8 cellular contexts compared by ENCODE assay signal in the genomic region with DNA sequence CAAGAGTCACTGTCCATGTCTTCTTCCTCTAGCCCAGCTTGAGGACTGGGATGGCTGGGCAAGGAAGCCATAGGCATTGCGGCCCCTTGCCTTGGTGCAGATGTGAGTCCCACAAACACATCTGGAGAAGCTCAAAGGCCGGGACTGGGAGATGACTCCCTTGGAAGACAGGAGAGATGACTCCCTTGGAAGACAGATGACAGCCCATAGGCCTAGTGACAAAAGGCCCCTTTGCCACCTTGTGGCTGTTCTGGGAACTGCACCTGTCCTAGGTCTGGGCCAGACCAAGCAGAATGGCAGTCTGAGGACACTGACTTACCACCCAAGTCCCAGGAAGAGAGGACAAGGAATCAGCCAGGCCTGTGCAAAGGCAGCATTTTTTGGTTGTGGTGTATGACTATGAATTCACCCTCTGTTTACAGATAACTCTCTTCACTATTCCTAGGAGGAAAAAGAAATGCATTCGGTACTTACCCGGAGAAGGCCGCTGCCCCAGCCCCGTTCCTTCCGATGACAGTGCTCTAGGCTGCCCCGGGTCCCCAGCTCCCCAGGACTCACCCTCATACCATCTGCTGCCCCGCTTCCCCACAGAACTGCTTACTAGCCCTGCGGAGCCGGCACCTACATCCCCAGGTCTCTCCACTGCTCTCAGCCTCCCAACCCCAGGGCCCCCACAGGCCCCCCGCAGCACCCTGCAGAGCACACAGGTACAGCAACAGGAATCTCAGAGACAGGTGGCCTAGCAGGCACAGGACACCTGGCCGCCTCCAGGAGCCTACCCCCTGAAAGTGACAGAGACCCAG. TPM values are rescaled to one million over a fixed set of nuclear protein-coding genes. Genes with fewer than 3 reads are reported as not detected.
DNase-seq lines count a peak whose midpoint lies in the region; ATAC-seq and TF ChIP-seq lines count a peak whose summit lies in the region.

No MANE protein-coding gene starts in this region.

- CTCF ChIA-PET in HEK293T (lab: Yijun Ruan, JAX), result interaction anchor here (2.5 kb wide), 1 partner anchor 106 kb away, joined by 19 read pairs; no protein-coding TSS in a partner anchor

- in situ Hi-C loops in G401 (cut with HindIII; ENCODE audit: low sequenced_read_pairs), result no loop called here

- POLR2A ChIA-PET in HEK293T (lab: Yijun Ruan, JAX), result interaction anchor here (1.0 to 2.0 kb wide), 3 partner anchors 30 to 107 kb away, joined by 3 to 4 read pairs (median 4); partner anchors contain the start of gene PPP2CA

- DNase-seq in G401 (ENCODE audit: low spot score), result peak; percentile 89
- DNase-seq in HEK293T (ENCODE audit: extremely low spot score), result peak; percentile 64
- peak; percentile 4 for DNase-seq in NCI-H2171 (lab: John Stamatoyannopoulos, UW)
- DNase-seq in activated CD4-positive, alpha-beta T cell treated with anti-CD3 and anti-CD28 coated beads for 24 hours (ENCODE audit: low read depth in 2 of 2), result peak; percentile 81 to 85
- peak; percentile 19 to 64 for DNase-seq in cerebellar nuclear complex (lab: John Stamatoyannopoulos, UW)
- DNase-seq in left kidney (ENCODE audit: low read depth, low spot score), result peak; percentile 86
- DNase-seq in stimulated activated CD4-positive, alpha-beta T cell treated with anti-CD3 and anti-CD28 coated beads, Interleukin-4, amount 100 ng/mL, for 24 hours, result peak; percentile 87

- no peak for ATAC-seq in GM21367 (IDR thresholded peaks at IDR 0.05; ENCODE audit: unreplicated experiment)

TF ChIP-seq in HEK293T, 16 proteins besides CTCF, POLR2A, EP300 and RAD21:
- no peak for TF ChIP-seq ARNT (IDR thresholded peaks at IDR 0.05)
- TF ChIP-seq PKNOX1 (IDR thresholded peaks at IDR 0.05), result no peak
- no peak for TF ChIP-seq ZNF384 (IDR thresholded peaks at IDR 0.05)
- TF ChIP-seq L3MBTL2 (conservative IDR thresholded peaks at IDR 0.05), result no peak
- no peak for TF ChIP-seq CTBP1 (IDR thresholded peaks at IDR 0.05; ENCODE audit: borderline replicate concordance)
- no peak for TF ChIP-seq BHLHE40 (IDR thresholded peaks at IDR 0.05; ENCODE audit: borderline replicate concordance)
- no peak for TF ChIP-seq SP1 (IDR thresholded peaks at IDR 0.05)

RNA-seq across cellular contexts. Expression of gene SKP1, which starts 30.8 kb away (rescaled TPM):
- 396 and 436 TPM in 2 replicates for total RNA-seq in G401 (2014; rRNA removed; shearing (Covaris generic))

RNA-seq across cellular contexts. Expression of gene TCF7, which starts 31.5 kb away (rescaled TPM):
- 5.0 and 11.1 TPM in 2 replicates for total RNA-seq in G401 (2014; rRNA removed; shearing (Covaris generic))

Comparison
In these comparisons a context has a peak if more than half of its experiments do, and no peak if none do; other contexts are left out.
1. DNase-seq: peak in every context shown above with its lines; median percentile 89 in G401; 87 in stimulated activated CD4-positive, alpha-beta T cell treated with anti-CD3 and anti-CD28 coated beads, Interleukin-4, amount 100 ng/mL, for 24 hours; 86 in left kidney; 83 in activated CD4-positive, alpha-beta T cell treated with anti-CD3 and anti-CD28 coated beads for 24 hours; 64 in HEK293T; 42 in cerebellar nuclear complex; 4 in NCI-H2171.